ENCODE assay signal across 9 cellular contexts in the genomic region with DNA sequence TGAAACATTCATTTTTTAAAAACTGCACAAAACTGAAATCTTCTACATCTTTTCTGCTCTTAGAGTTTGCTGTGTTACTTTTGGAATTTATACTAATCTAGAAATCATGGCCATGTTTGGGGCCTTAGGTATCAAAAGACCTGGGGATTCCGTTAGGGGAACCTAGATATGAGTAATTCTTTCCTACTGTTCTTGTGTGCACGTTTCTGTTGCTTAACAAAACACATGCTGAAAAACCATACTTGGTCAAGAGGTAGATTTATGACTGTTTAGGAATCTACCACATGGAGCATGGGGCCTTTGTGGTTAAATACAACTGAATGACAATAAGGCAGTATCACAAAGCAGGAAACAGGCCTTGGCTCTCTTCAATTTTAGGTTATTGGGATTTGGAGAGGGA.
DNase-seq lines count a peak whose midpoint lies in the region; ATAC-seq, FAIRE-seq and TF ChIP-seq lines count a peak whose summit lies in the region.
"Had no signal": no experiment of that assay in that cellular context is flagged by ENCODE, and none has a peak within 500 bp of the region (broad histone marks: within the 10 kb centered on the region; RNA-seq: fewer than 3 reads in every experiment).

No MANE protein-coding gene starts in this region.

- no peak overlapping the region for H3K27ac Mint-ChIP-seq in CD8-positive, alpha-beta memory T cell
- H3K27ac Mint-ChIP-seq in Caco-2 (ENCODE audit: unreplicated experiment), result no peak overlapping the region

- BruUV-seq in Caco-2 (replicated peaks; lab: Mats Ljungman, UMichigan), result no TSS peak

- no peak for DNase-seq in GM12892 (ENCODE audit: insufficient read length)
- peak; percentile 33 for DNase-seq in epithelial cell of prostate (ENCODE audit: low read depth, low spot score)
- no peak for DNase-seq in caudate nucleus (lab: John Stamatoyannopoulos, UW)
- DNase-seq in NCI-H2196 (lab: John Stamatoyannopoulos, UW; ENCODE audit: unreplicated experiment), result no peak
- no peak for DNase-seq in CD8-positive, alpha-beta memory T cell
- DNase-seq in Caco-2, result no peak
- DNase-seq: NCI-H1105 had no signal

- peaks cover 0 to 5% (median 3%) of the 10 kb centered on the region in 3 donors for H3K4me1 Mint-ChIP-seq in CD8-positive, alpha-beta memory T cell
- H3K4me1 Mint-ChIP-seq in Caco-2 (ENCODE audit: low read depth, unreplicated experiment), result peaks cover 11% of the 10 kb centered on the region

- no peak for TF ChIP-seq CTCF in Caco-2 (IDR thresholded peaks at IDR 0.05; ENCODE audit: insufficient read depth in 1 of 2, low read depth in 1 of 2, low read length in 1 of 2, severe bottlenecking in 1 of 2, unreplicated experiment in 1 of 2)

- H3K27ac ChIP-seq in epithelial cell of prostate (no peak overlapping the region), caudate nucleus (ENCODE audit: low read depth, low read length) (no peak overlapping the region)
- no peak overlapping the region for H3K27ac ChIP-seq in CD8-positive, alpha-beta memory T cell (ENCODE audit: low read depth, low read length)

- ATAC-seq in GM21529 (IDR thresholded peaks at IDR 0.05; ENCODE audit: unreplicated experiment), result peak; percentile 89
- peak; percentile 86 for ATAC-seq in HG03521 (IDR thresholded peaks at IDR 0.05; ENCODE audit: unreplicated experiment)

- H3K27me3 Mint-ChIP-seq in CD8-positive, alpha-beta memory T cell, result no peaks in the 10 kb centered on the region
- H3K27me3 Mint-ChIP-seq in Caco-2 (ENCODE audit: insufficient read depth, unreplicated experiment), result no peaks in the 10 kb centered on the region

- CTCF ChIA-PET in CD8-positive, alpha-beta memory T cell (lab: Charles Lee), result no interaction called here
- CTCF ChIA-PET in Caco-2 (lab: Charles Lee), result no interaction called here

- TF ChIP-seq POLR2A in GM12892 (IDR thresholded peaks at IDR 0.05; ENCODE audit: low read depth, low read length), result no peak

- H3K36me3 Mint-ChIP-seq in CD8-positive, alpha-beta memory T cell, result no peaks in the 10 kb centered on the region
- no peaks in the 10 kb centered on the region for H3K36me3 Mint-ChIP-seq in Caco-2 (ENCODE audit: insufficient read depth, unreplicated experiment)

- peaks cover 0 to 6% (median 0%) of the 10 kb centered on the region in 5 donors for H3K9me3 Mint-ChIP-seq in CD8-positive, alpha-beta memory T cell
- peaks cover 11% of the 10 kb centered on the region for H3K9me3 Mint-ChIP-seq in Caco-2 (ENCODE audit: unreplicated experiment)

- no peak overlapping the region for H3K4me3 ChIP-seq in CD8-positive, alpha-beta memory T cell (ENCODE audit: low read length)
- H3K4me3 ChIP-seq in Caco-2 (ENCODE audit: low read depth, low read length), result no peak overlapping the region

- POLR2A ChIA-PET in CD8-positive, alpha-beta memory T cell (lab: Charles Lee), result no interaction called here
- POLR2A ChIA-PET in Caco-2 (lab: Charles Lee), result no interaction called here

- intact Hi-C loops in Caco-2 (cut with micrococcal nuclease; ENCODE audit: unreplicated experiment), result no loop called here

- no peaks in the 10 kb centered on the region for H3K4me1 ChIP-seq in CD8-positive, alpha-beta memory T cell (ENCODE audit: insufficient read depth, low read length)
- H3K4me1 ChIP-seq in Caco-2, result peaks cover 19% of the 10 kb centered on the region

- no peaks in the 10 kb centered on the region for H3K27me3 ChIP-seq in CD8-positive, alpha-beta memory T cell (ENCODE audit: insufficient read depth, low read length, poor library complexity, severe bottlenecking)
- no peaks in the 10 kb centered on the region for H3K27me3 ChIP-seq in Caco-2 (replicated peaks; ENCODE audit: control insufficient read depth, insufficient read depth, low read length)

- no peaks in the 10 kb centered on the region for H3K36me3 ChIP-seq in CD8-positive, alpha-beta memory T cell (ENCODE audit: insufficient read depth, low read length)
- no peaks in the 10 kb centered on the region for H3K36me3 ChIP-seq in Caco-2 (ENCODE audit: control insufficient read depth, insufficient read depth, low read length)

- peak; percentile 74 for FAIRE-seq in GM12892 (lab: Jason Lieb, UNC)

- H3K9me3 ChIP-seq in CD8-positive, alpha-beta memory T cell (ENCODE audit: low read length), result no peaks in the 10 kb centered on the region
- no peaks in the 10 kb centered on the region for H3K9me3 ChIP-seq in Caco-2

- H3K4me3 Mint-ChIP-seq in CD8-positive, alpha-beta memory T cell, result no peak overlapping the region
- no peak overlapping the region for H3K4me3 Mint-ChIP-seq in Caco-2 (ENCODE audit: unreplicated experiment)
